Comparison of ENCODE assay signal across 8 cellular contexts in genomic region chr15:64842986-64843561, GRCh38. TPM values are rescaled to one million over a fixed set of nuclear protein-coding genes. Genes with fewer than 3 reads are reported as not detected.
DNase-seq lines count a peak whose midpoint lies in the region; ATAC-seq and TF ChIP-seq lines count a peak whose summit lies in the region.

No MANE protein-coding gene starts in this region.

- no peak for TF ChIP-seq EP300 in sigmoid colon (IDR thresholded peaks at IDR 0.05)

- CTCF ChIA-PET in activated CD8-positive, alpha-beta T cell treated with anti-CD3 and anti-CD28 coated beads for 36 hours (lab: Charles Lee), result interaction anchor here (1.0 to 1.5 kb wide), 4 partner anchors 8 to 50 kb away, joined by 3 to 5 read pairs (median 4); no protein-coding TSS in a partner anchor

- no peaks in the 10 kb centered on the region for H3K27me3 ChIP-seq in HUES48 (ENCODE audit: control insufficient read depth, insufficient read depth, low read length)
- H3K27me3 ChIP-seq in heart right ventricle, result no peaks in the 10 kb centered on the region
- no peaks in the 10 kb centered on the region for H3K27me3 ChIP-seq in sigmoid colon

- H3K4me1 Mint-ChIP-seq in activated CD8-positive, alpha-beta T cell treated with anti-CD3 and anti-CD28 coated beads for 36 hours (ENCODE audit: low read depth), result peaks cover 62% of the 10 kb centered on the region

- no peaks in the 10 kb centered on the region for H3K27me3 Mint-ChIP-seq in activated CD8-positive, alpha-beta T cell treated with anti-CD3 and anti-CD28 coated beads for 36 hours

- ATAC-seq in activated CD8-positive, alpha-beta T cell treated with anti-CD3 and anti-CD28 coated beads for 36 hours, result no peak
- ATAC-seq in heart right ventricle (peak in 7 of 8 donors; percentile 5 to 54 (median 31)), GM21529 (IDR thresholded peaks at IDR 0.05; ENCODE audit: unreplicated experiment) (no peak), HG03280 (IDR thresholded peaks at IDR 0.05; ENCODE audit: unreplicated experiment) (no peak)

- POLR2A ChIA-PET in activated CD8-positive, alpha-beta T cell treated with anti-CD3 and anti-CD28 coated beads for 36 hours (lab: Charles Lee), result interaction anchor here (1.5 to 3.3 kb wide), 2 partner anchors 41 to 51 kb away, joined by 4 to 27 read pairs; no protein-coding TSS in a partner anchor

- H3K36me3 Mint-ChIP-seq in activated CD8-positive, alpha-beta T cell treated with anti-CD3 and anti-CD28 coated beads for 36 hours (ENCODE audit: low read depth), result peaks cover 6% of the 10 kb centered on the region

- intact Hi-C loops in activated CD8-positive, alpha-beta T cell treated with anti-CD3 and anti-CD28 coated beads for 36 hours (cut with micrococcal nuclease), result loop anchor here (5.0 kb wide), 1 partner anchor 49 kb away; no protein-coding TSS in a partner anchor
- intact Hi-C loops in heart right ventricle (cut with DNase I) (loop anchor here in 4 of 10 donors (5.0 to 10.0 kb wide), 5 partner anchors 39 to 142 kb away; partner anchors contain the start of gene SPG21 (in 1 of the 4)), sigmoid colon (cut with DNase I) (loop anchor here (2.0 to 5.0 kb wide), 2 partner anchors 50 to 149 kb away; no protein-coding TSS in a partner anchor)

- WGBS in heart right ventricle, 2 donors, result 33 to 51% methylated on average over 7 of the region's 7 CpGs
- WGBS in sigmoid colon, 2 donors, result 35 to 63% methylated on average over 7 of the region's 7 CpGs

- no peaks in the 10 kb centered on the region for H3K9me3 ChIP-seq in HUES48 (ENCODE audit: control insufficient read depth, insufficient read depth, low read length)
- no peaks in the 10 kb centered on the region for H3K9me3 ChIP-seq in heart right ventricle
- no peaks in the 10 kb centered on the region for H3K9me3 ChIP-seq in sigmoid colon

- H3K9ac ChIP-seq in HUES48 (ENCODE audit: low read depth, low read length), result peak overlapping the region; percentile 78; the same call in 1 of the 2 replicates

- DNase-seq in AG09309 (ENCODE audit: low read depth) (no peak), heart right ventricle (peak; percentile 61 to 66), sigmoid colon (peak; percentile 92), NCI-H1105 treated with DMSO at 0.1 percent for 48 hours (lab: John Stamatoyannopoulos, UW) (no peak)
- DNase-seq in activated CD8-positive, alpha-beta T cell treated with anti-CD3 and anti-CD28 coated beads for 36 hours, result no peak

- peak overlapping the region; percentile 89 for H3K4me3 ChIP-seq in AG09309 (ENCODE audit: control insufficient read depth, low read depth, low read length)
- peak overlapping the region; percentile 98 for H3K4me3 ChIP-seq in HUES48 (ENCODE audit: low read depth, low read length)
- peak overlapping the region; percentile 74 to 100 (median 94) for H3K4me3 ChIP-seq in heart right ventricle
- H3K4me3 ChIP-seq in sigmoid colon, result peak overlapping the region; percentile 79 to 99 (median 97)

- no peak overlapping the region for H3K27ac ChIP-seq in HUES48 (ENCODE audit: low read depth, low read length)
- peak overlapping the region; percentile 61 to 99 (median 98) for H3K27ac ChIP-seq in heart right ventricle
- peak overlapping the region; percentile 92 to 99 (median 98) for H3K27ac ChIP-seq in sigmoid colon

- H3K27ac Mint-ChIP-seq in activated CD8-positive, alpha-beta T cell treated with anti-CD3 and anti-CD28 coated beads for 36 hours, result peak overlapping the region; percentile 89

- TF ChIP-seq POLR2A in sigmoid colon (IDR thresholded peaks at IDR 0.05), result no peak

- H3K4me1 ChIP-seq in HUES48 (ENCODE audit: control insufficient read depth, insufficient read depth, low read length) (peaks cover 36% of the 10 kb centered on the region), heart right ventricle (peaks cover 22 to 67% (median 53%) of the 10 kb centered on the region in 9 donors), sigmoid colon (peaks cover 0 to 66% (median 57%) of the 10 kb centered on the region in 4 donors)

- H3K9me3 Mint-ChIP-seq in activated CD8-positive, alpha-beta T cell treated with anti-CD3 and anti-CD28 coated beads for 36 hours, result no peaks in the 10 kb centered on the region

- TF ChIP-seq CTCF in AG09309 (IDR thresholded peaks at IDR 0.05; ENCODE audit: control insufficient read depth, insufficient read depth, low read depth, low read length, missing control alignments), result no peak
- TF ChIP-seq CTCF in activated CD8-positive, alpha-beta T cell treated with anti-CD3 and anti-CD28 coated beads for 36 hours (IDR thresholded peaks at IDR 0.05), result no peak
- TF ChIP-seq CTCF in heart right ventricle (IDR thresholded peaks at IDR 0.05), result no peak
- no peak for TF ChIP-seq CTCF in sigmoid colon (IDR thresholded peaks at IDR 0.05)

- peak overlapping the region; percentile 86 for H3K4me3 Mint-ChIP-seq in activated CD8-positive, alpha-beta T cell treated with anti-CD3 and anti-CD28 coated beads for 36 hours

- H3K36me3 ChIP-seq in HUES48 (ENCODE audit: control insufficient read depth, insufficient read depth, low read length) (peaks cover 2% of the 10 kb centered on the region), heart right ventricle (peaks cover 0 to 20% (median 0%) of the 10 kb centered on the region in 9 donors), sigmoid colon (no peaks in the 10 kb centered on the region)

RNA-seq across cellular contexts. Expression of gene PLEKHO2, which starts 1.4 kb away (rescaled TPM):
- total RNA-seq in activated CD8-positive, alpha-beta T cell treated with anti-CD3 and anti-CD28 coated beads for 36 hours, result 10 to 100 TPM; 10.1 to 10.4 TPM
- 10 to 100 TPM in 3 of 10 donors, 1 to 10 TPM in 7; 5.9 to 24.2 (median 9.7) TPM for total RNA-seq in heart right ventricle
- 10 to 100 TPM in 1 of 2 donors, 1 to 10 TPM in 1; 7.2 to 10.2 TPM for polyA plus RNA-seq in heart right ventricle
- total RNA-seq in sigmoid colon, result 10 to 100 TPM; 20.1 to 43.4 (median 23.0) TPM
- 10 to 100 TPM; 11.4 to 17.9 (median 12.7) TPM for polyA plus RNA-seq in sigmoid colon

RNA-seq across cellular contexts. Expression of gene PIF1, which starts 17.6 kb away (rescaled TPM):
- total RNA-seq in activated CD8-positive, alpha-beta T cell treated with anti-CD3 and anti-CD28 coated beads for 36 hours, result 10 to 100 TPM; 50.0 TPM
- total RNA-seq in heart right ventricle (1 to 10 TPM in 2 of 10 donors, under 1 TPM in 8; 0.22 to 2.9 (median 0.45) TPM), sigmoid colon (1 to 10 TPM; 1.2 to 6.9 (median 2.5) TPM)
- polyA plus RNA-seq in heart right ventricle (1 to 10 TPM in 1 of 2 donors, under 1 TPM in 1; 0.38 to 1.6 TPM), sigmoid colon (10 to 100 TPM in 1 of 3 donors, 1 to 10 TPM in 1, under 1 TPM in 1; 0.69 to 12.9 (median 2.4) TPM)

Comparison
In these comparisons a context has a peak if more than half of its experiments do, and no peak if none do; other contexts are left out.
1. DNase-seq: peak in heart right ventricle (2 of 2) and sigmoid colon (single experiment); none in AG09309 (single experiment), activated CD8-positive, alpha-beta T cell treated with anti-CD3 and anti-CD28 coated beads for 36 hours (single experiment) and NCI-H1105 treated with DMSO at 0.1 percent for 48 hours (single experiment).
2. ATAC-seq: peak in heart right ventricle (7 of 8); none in activated CD8-positive, alpha-beta T cell treated with anti-CD3 and anti-CD28 coated beads for 36 hours (single experiment), GM21529 (single experiment) and HG03280 (single experiment).
3. RNA of gene PIF1, which starts 17.6 kb away (total RNA-seq): 50.0 TPM in activated CD8-positive, alpha-beta T cell treated with anti-CD3 and anti-CD28 coated beads for 36 hours; 1.2 to 6.9 TPM in sigmoid colon and 0.22 to 2.9 TPM in heart right ventricle; every median in the first group is over 4 times any median in the second.
4. Peak in every context shown above with its lines, with median percentiles within 50 percentile points of each other: H3K4me3 ChIP-seq.